11 cellular contexts compared by ENCODE assay signal in genomic region chr9:71664566-71664965, GRCh38.
"Had no signal": no experiment of that assay in that cellular context is flagged by ENCODE, and none has a peak within 500 bp of the region (broad histone marks: within the 10 kb centered on the region; RNA-seq: fewer than 3 reads in every experiment).

No MANE protein-coding gene starts in this region.

- H3K36me3 ChIP-seq: heart left ventricle, left ventricle myocardium inferior, right atrium auricular region had no signal

- H3K9me3 ChIP-seq: heart left ventricle, left ventricle myocardium inferior, right atrium auricular region, testis had no signal

- H3K9me3 Mint-ChIP-seq: activated T-cell treated with anti-CD3 and anti-CD28 coated beads, Interleukin-2, amount 50 U/mL, for 4 hours had no signal

- H3K4me3 ChIP-seq: heart left ventricle, left ventricle myocardium inferior, right atrium auricular region, testis had no signal

- H3K4me3 Mint-ChIP-seq: activated T-cell treated with anti-CD3 and anti-CD28 coated beads, Interleukin-2, amount 50 U/mL, for 4 hours had no signal

- H3K27me3 ChIP-seq: heart left ventricle, right atrium auricular region, testis had no signal

- DNase-seq: activated CD4-positive, alpha-beta T cell treated with anti-CD3 and anti-CD28 coated beads for 1 hour; activated CD4-positive, alpha-beta T cell treated with anti-CD3 and anti-CD28 coated beads, Interleukin-2, amount 50 U/mL, for 48 hours; activated T-cell treated with anti-CD3 and anti-CD28 coated beads, Interleukin-2, amount 50 U/mL, for 4 hours; aorta; heart left ventricle; left ventricle myocardium inferior; stimulated activated CD4-positive, alpha-beta T cell treated with anti-CD3 and anti-CD28 coated beads, Interleukin-12 subunit alpha, Interleukin-12 subunit beta, amount 100 ng/mL, for 4 hours; stimulated activated CD8-positive, alpha-beta memory T cell treated with anti-CD3 and anti-CD28 coated beads, Interleukin-4, amount 100 ng/mL, for 48 hours; stimulated activated naive CD8-positive, alpha-beta T cell treated with anti-CD3 and anti-CD28 coated beads, Interleukin-15, Interleukin-2, amounts not matched to agents 100 U/mL and 50 U/mL, for 24 hours; testis had no signal

- H3K4me1 ChIP-seq: right atrium auricular region, testis had no signal

- H3K27ac ChIP-seq: right atrium auricular region, testis had no signal
